Comparison of ENCODE assay signal across 8 cellular contexts in genomic region chr10:60208676-60209269, GRCh38.
A peak's percentile ranks its signal among the peaks of the same experiment; 100 is the strongest.
DNase-seq lines count a peak whose midpoint lies in the region; ATAC-seq and TF ChIP-seq lines count a peak whose summit lies in the region.

No MANE protein-coding gene starts in this region.

- peaks cover 1% of the 10 kb centered on the region for H3K9me3 ChIP-seq in DND-41 (ENCODE audit: insufficient read depth, low read length, severe bottlenecking)
- H3K9me3 ChIP-seq in SU-DHL-6 (ENCODE audit: insufficient read depth, low read length) = no peaks in the 10 kb centered on the region
- peaks cover 0 to 11% (median 3%) of the 10 kb centered on the region in 8 donors for H3K9me3 ChIP-seq in spleen

- H3K4me2 ChIP-seq in DND-41 (ENCODE audit: insufficient read depth, low read length) = no peak overlapping the region
- H3K4me2 ChIP-seq in SU-DHL-6 (ENCODE audit: low read depth, low read length, poor library complexity, severe bottlenecking) = peak overlapping the region; percentile 83

- peaks cover 11% of the 10 kb centered on the region for H3K4me1 ChIP-seq in DND-41 (ENCODE audit: insufficient read depth, low read length)
- H3K4me1 ChIP-seq in spleen = peaks cover 0 to 12% (median 8%) of the 10 kb centered on the region in 6 donors

- H3K9me2 ChIP-seq in SU-DHL-6 (replicated peaks; ENCODE audit: insufficient read depth, low read length) = no peaks in the 10 kb centered on the region

- H3K27ac ChIP-seq in DND-41 (ENCODE audit: low read length) (no peak overlapping the region), SU-DHL-6 (ENCODE audit: low read depth, low read length) (peak overlapping the region; percentile 94), spleen (no peak overlapping the region)

- H3K9ac ChIP-seq in DND-41 (ENCODE audit: low read depth, low read length) = no peak overlapping the region
- H3K9ac ChIP-seq in SU-DHL-6 (ENCODE audit: low read length) = no peak overlapping the region

- H2AFZ ChIP-seq in DND-41 (ENCODE audit: low read depth, low read length) = no peak overlapping the region
- no peak overlapping the region for H2AFZ ChIP-seq in SU-DHL-6 (ENCODE audit: low read depth, low read length, severe bottlenecking)

- WGBS in spleen, 5 donors = 38 to 53% (median 44%) methylated on average over 4 of the region's 4 CpGs

- H3K4me3 ChIP-seq in DND-41 (ENCODE audit: low read depth in 1 of 2, low read length in 2 of 2) = no peak overlapping the region
- H3K4me3 ChIP-seq in SU-DHL-6 (ENCODE audit: insufficient read depth, low read length, poor library complexity, severe bottlenecking) = no peak overlapping the region
- H3K4me3 ChIP-seq in spleen = no peak overlapping the region

- H4K20me1 ChIP-seq in DND-41 (ENCODE audit: insufficient read depth, low read length) (no peaks in the 10 kb centered on the region), SU-DHL-6 (ENCODE audit: low read depth, low read length) (no peaks in the 10 kb centered on the region)

- intact Hi-C loops in spleen (cut with DNase I; ENCODE audit: low total_unique reads) = loop anchor here (10.0 kb wide), 1 partner anchor 226 kb away; no protein-coding TSS in a partner anchor

- DNase-seq in DND-41 = no peak
- peak; percentile 62 for DNase-seq in HT-29 (ENCODE audit: low spot score)
- peak; percentile 49 for DNase-seq in globus pallidus (ENCODE audit: low spot score)
- no peak for DNase-seq in spleen
- no peak for DNase-seq in activated CD4-positive, alpha-beta T cell treated with anti-CD3 and anti-CD28 coated beads for 4 hours

- H3K79me2 ChIP-seq in DND-41 (ENCODE audit: insufficient read depth, low read length) = no peaks in the 10 kb centered on the region
- H3K79me2 ChIP-seq in SU-DHL-6 (ENCODE audit: insufficient read depth, low read length) = peaks cover 20% of the 10 kb centered on the region; the same call in 1 of the 2 replicates

- TF ChIP-seq POLR2A in spleen (IDR thresholded peaks at IDR 0.05) = no peak

- H3K36me3 ChIP-seq in DND-41 (ENCODE audit: insufficient read depth, low read length) (no peaks in the 10 kb centered on the region), SU-DHL-6 (ENCODE audit: low read length) (no peaks in the 10 kb centered on the region; the same call in 1 of the 2 replicates), spleen (peaks cover 0 to 10% (median 0%) of the 10 kb centered on the region in 6 donors)

- TF ChIP-seq CTCF in DND-41 (IDR thresholded peaks at IDR 0.05; ENCODE audit: borderline replicate concordance, extremely low read depth, low read length, poor library complexity, severe bottlenecking) (peak; percentile 64), SU-DHL-6 (IDR thresholded peaks at IDR 0.05; ENCODE audit: insufficient read depth, low read length, poor library complexity, severe bottlenecking) (peak; percentile 72), spleen (IDR thresholded peaks at IDR 0.05 in 8 of 11, conservative IDR thresholded peaks at IDR 0.05 in 3 of 11) (peak in 10 of 11 experiments; percentile 10 to 63 (median 42))

- ATAC-seq in DND-41 (ENCODE audit: insufficient read depth, low read depth) (no peak), GM21737 (IDR thresholded peaks at IDR 0.05; ENCODE audit: unreplicated experiment) (no peak), HG03095 (IDR thresholded peaks at IDR 0.05; ENCODE audit: unreplicated experiment) (no peak)

- no peaks in the 10 kb centered on the region for H3K27me3 ChIP-seq in DND-41 (ENCODE audit: insufficient read depth, low read length, poor library complexity)
- H3K27me3 ChIP-seq in SU-DHL-6 (ENCODE audit: low read length) = no peaks in the 10 kb centered on the region
- no peaks in the 10 kb centered on the region for H3K27me3 ChIP-seq in spleen (replicated peaks in 1 of 7)

- H3F3A ChIP-seq in SU-DHL-6 (ENCODE audit: insufficient read depth) = peaks cover 38% of the 10 kb centered on the region

Comparison
In these comparisons a context has a peak if more than half of its experiments do, and no peak if none do; other contexts are left out.
1. DNase-seq: peak in HT-29 (single experiment) and globus pallidus (single experiment); none in DND-41 (single experiment), spleen (single experiment) and activated CD4-positive, alpha-beta T cell treated with anti-CD3 and anti-CD28 coated beads for 4 hours (0 of 2).
2. Peak in every context shown above with its lines, with median percentiles within 50 percentile points of each other: CTCF ChIP-seq.